ENCODE assay signal across 9 cellular contexts in the genomic region with DNA sequence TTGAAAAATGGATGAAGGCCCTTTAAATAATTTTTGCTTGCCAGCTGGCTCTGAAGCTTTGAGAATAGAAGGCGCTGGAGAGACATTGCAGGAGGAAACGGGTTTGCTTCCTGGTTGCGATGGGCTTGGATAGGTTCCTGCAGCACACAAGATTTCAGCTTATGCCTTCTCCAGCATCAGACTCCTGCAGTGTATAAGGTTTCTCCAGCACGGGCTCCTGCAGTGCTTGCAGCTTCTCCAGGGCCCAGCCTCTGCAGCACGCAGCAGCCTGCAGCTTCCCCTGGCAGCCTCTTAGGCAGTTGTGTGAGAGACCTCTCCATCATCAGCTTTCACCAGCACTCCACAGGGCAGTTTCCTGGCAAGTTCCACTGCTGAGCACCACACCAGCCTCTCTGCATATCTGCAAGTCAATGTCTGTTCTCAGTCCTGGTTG.
DNase-seq lines count a peak whose midpoint lies in the region; ATAC-seq and TF ChIP-seq lines count a peak whose summit lies in the region.
"Had no signal": no experiment of that assay in that cellular context is flagged by ENCODE, and none has a peak within 500 bp of the region (broad histone marks: within the 10 kb centered on the region; RNA-seq: fewer than 3 reads in every experiment).

No MANE protein-coding gene starts in this region.

- H2BK5ac ChIP-seq in H9 (ENCODE audit: insufficient read length, low read length), result no peak overlapping the region

- no peak overlapping the region for H3K14ac ChIP-seq in H9 (ENCODE audit: insufficient read depth, low read length)

- H3K36me3 Mint-ChIP-seq in H9 (ENCODE audit: insufficient read depth in 1 of 3, low read depth in 3 of 3) (no peaks in the 10 kb centered on the region; a peak in 2 of 7 replicates), glutamatergic neuron (ENCODE audit: unreplicated experiment) (no peaks in the 10 kb centered on the region)

- ATAC-seq in SK-N-SH treated with all-trans-retinoic acid at 6 μM for 48 hours (peak; percentile 70), HG02970 (IDR thresholded peaks at IDR 0.05; ENCODE audit: low FRiP score, unreplicated experiment) (no peak), GM21360 (IDR thresholded peaks at IDR 0.05; ENCODE audit: unreplicated experiment) (no peak)

- 0 out of 2 replicates have a peak, but pooled peaks cover 2% of the 10 kb centered on the region for H3K4me1 ChIP-seq in H9 (ENCODE audit: insufficient read depth, low read length)

- no peak overlapping the region for H2AFZ ChIP-seq in H9 (ENCODE audit: low read length)

- no peak overlapping the region for H3K23ac ChIP-seq in H9 (ENCODE audit: insufficient read length, low read depth, low read length)

- no peak overlapping the region for H4K8ac ChIP-seq in H9 (replicated peaks; ENCODE audit: insufficient read length, low read depth, low read length)

- H3K23me2 ChIP-seq in H9 (ENCODE audit: insufficient read length, low read depth, low read length, poor library complexity, severe bottlenecking), result no peaks in the 10 kb centered on the region

- no peaks in the 10 kb centered on the region for H3K9me3 ChIP-seq in H9 (ENCODE audit: control insufficient read depth, low read depth, low read length)

- H3K56ac ChIP-seq in H9 (ENCODE audit: insufficient read length, low read depth, low read length), result no peak overlapping the region

- H4K20me1 ChIP-seq in H9 (ENCODE audit: control insufficient read depth, insufficient read depth, insufficient read length), result no peaks in the 10 kb centered on the region

- no peak overlapping the region; a peak in 1 of 5 replicates for H3K4me3 Mint-ChIP-seq in H9
- H3K4me3 Mint-ChIP-seq in glutamatergic neuron (ENCODE audit: unreplicated experiment), result no peak overlapping the region

- H3K4me2 ChIP-seq in H9 (ENCODE audit: insufficient read depth, insufficient read length, low read length), result no peak overlapping the region

- H3K27ac Mint-ChIP-seq in H9 (no peak overlapping the region), glutamatergic neuron (ENCODE audit: unreplicated experiment) (no peak overlapping the region)

- H3K18ac ChIP-seq in H9 (ENCODE audit: insufficient read length, low read depth, low read length), result no peak overlapping the region

- no peak overlapping the region for H2BK120ac ChIP-seq in H9 (ENCODE audit: low read depth, low read length, poor library complexity, severe bottlenecking)

- no peak overlapping the region for H3T11ph ChIP-seq in H9 (ENCODE audit: low read length)

- intact Hi-C loops in posterior cingulate gyrus (cut with DNase I), result no loop called here

- WGBS in H9 (ENCODE audit: extremely low coverage, insufficient read length, low lambda C conversion rate), result no CpG with 5 or more reads among the region's 5 CpGs

- TF ChIP-seq CTCF in H9 (conservative IDR thresholded peaks at IDR 0.05) (no peak), glutamatergic neuron (IDR thresholded peaks at IDR 0.05; ENCODE audit: partially characterized antibody, unreplicated experiment) (no peak)

- in situ Hi-C loops in ACHN (cut with HindIII; ENCODE audit: low pct_ligation_motif_present, low pct_unique_long_range_greater_than_20kb, low sequenced_read_pairs), result no loop called here

- no peaks in the 10 kb centered on the region for H3K9me3 Mint-ChIP-seq in H9
- H3K9me3 Mint-ChIP-seq in glutamatergic neuron (ENCODE audit: unreplicated experiment), result no peaks in the 10 kb centered on the region

- DNase-seq in H9, result peak; percentile 77
- DNase-seq in glutamatergic neuron, result peak; percentile 22
- DNase-seq in posterior cingulate gyrus, result peak in 9 of 10 donors; percentile 22 to 94 (median 47)
- DNase-seq in ACHN, result no peak
- DNase-seq in NCI-H1436 (lab: John Stamatoyannopoulos, UW), result no peak
- DNase-seq: T1000 had no signal

- no peaks in the 10 kb centered on the region for H3K27me3 ChIP-seq in H9 (ENCODE audit: insufficient read depth, low read length)

- no peak overlapping the region for H4K5ac ChIP-seq in H9 (ENCODE audit: insufficient read length, low read depth, low read length)

- H3K27ac ChIP-seq in H9 (ENCODE audit: insufficient read length, low read depth, low read length), result no peak overlapping the region

- H2BK20ac ChIP-seq in H9 (ENCODE audit: low read depth, low read length, poor library complexity, severe bottlenecking), result no peak overlapping the region

- H3K9ac ChIP-seq in H9 (ENCODE audit: extremely low read depth, insufficient read length, low read length), result no peak overlapping the region

- H3K4me1 Mint-ChIP-seq in H9 (peaks cover 12 to 14% of the 10 kb centered on the region in 2 experiments), glutamatergic neuron (ENCODE audit: low read depth, unreplicated experiment) (peaks cover 5% of the 10 kb centered on the region)

- H3K27me3 Mint-ChIP-seq in H9 (ENCODE audit: low read depth) (no peaks in the 10 kb centered on the region; the same call in none of the 2 replicates), glutamatergic neuron (ENCODE audit: unreplicated experiment) (no peaks in the 10 kb centered on the region)

- no peak overlapping the region for H4K91ac ChIP-seq in H9 (ENCODE audit: insufficient read length, low read depth, low read length)

- no peaks in the 10 kb centered on the region for H3K79me1 ChIP-seq in H9 (ENCODE audit: insufficient read depth, low read depth, low read length, poor library complexity, severe bottlenecking)

- no peak overlapping the region for H3K4ac ChIP-seq in H9 (ENCODE audit: low read depth, low read length)

- H2AK5ac ChIP-seq in H9 (ENCODE audit: insufficient read length, low read length), result no peak overlapping the region

- H3K79me2 ChIP-seq in H9 (ENCODE audit: insufficient read depth, low read length), result no peaks in the 10 kb centered on the region

- no peak overlapping the region for H2BK15ac ChIP-seq in H9 (ENCODE audit: low read depth, low read length)

- no peak overlapping the region for H2BK12ac ChIP-seq in H9 (ENCODE audit: insufficient read length, low read depth, low read length)

TF ChIP-seq in SK-N-SH treated with all-trans-retinoic acid at 6 μM for 48 hours, 23 proteins besides CTCF, POLR2A, EP300 and RAD21:
- TF ChIP-seq CSDC2 (CRISPR knock-in tag; IDR thresholded peaks at IDR 0.05), result no peak
- no peak for TF ChIP-seq GLIS3 (CRISPR knock-in tag; IDR thresholded peaks at IDR 0.05)
- TF ChIP-seq, protein P1, sequence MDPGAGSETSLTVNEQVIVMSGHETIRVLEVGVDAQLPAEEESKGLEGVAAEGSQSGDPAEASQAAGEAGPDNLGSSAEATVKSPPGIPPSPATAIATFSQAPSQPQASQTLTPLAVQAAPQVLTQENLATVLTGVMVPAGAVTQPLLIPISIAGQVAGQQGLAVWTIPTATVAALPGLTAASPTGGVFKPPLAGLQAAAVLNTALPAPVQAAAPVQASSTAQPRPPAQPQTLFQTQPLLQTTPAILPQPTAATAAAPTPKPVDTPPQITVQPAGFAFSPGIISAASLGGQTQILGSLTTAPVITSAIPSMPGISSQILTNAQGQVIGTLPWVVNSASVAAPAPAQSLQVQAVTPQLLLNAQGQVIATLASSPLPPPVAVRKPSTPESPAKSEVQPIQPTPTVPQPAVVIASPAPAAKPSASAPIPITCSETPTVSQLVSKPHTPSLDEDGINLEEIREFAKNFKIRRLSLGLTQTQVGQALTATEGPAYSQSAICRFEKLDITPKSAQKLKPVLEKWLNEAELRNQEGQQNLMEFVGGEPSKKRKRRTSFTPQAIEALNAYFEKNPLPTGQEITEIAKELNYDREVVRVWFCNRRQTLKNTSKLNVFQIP (CRISPR knock-in tag; IDR thresholded peaks at IDR 0.05; ENCODE audit: borderline replicate concordance, low read depth), result no peak
- TF ChIP-seq ARNTL (CRISPR knock-in tag; IDR thresholded peaks at IDR 0.05; ENCODE audit: borderline replicate concordance, low read depth), result no peak
- TF ChIP-seq RARB (CRISPR knock-in tag; IDR thresholded peaks at IDR 0.05), result no peak
- no peak for TF ChIP-seq OSR1 (CRISPR knock-in tag; IDR thresholded peaks at IDR 0.05)
- no peak for TF ChIP-seq PPARA (CRISPR knock-in tag; IDR thresholded peaks at IDR 0.05; ENCODE audit: borderline replicate concordance)
- TF ChIP-seq, protein P2, sequence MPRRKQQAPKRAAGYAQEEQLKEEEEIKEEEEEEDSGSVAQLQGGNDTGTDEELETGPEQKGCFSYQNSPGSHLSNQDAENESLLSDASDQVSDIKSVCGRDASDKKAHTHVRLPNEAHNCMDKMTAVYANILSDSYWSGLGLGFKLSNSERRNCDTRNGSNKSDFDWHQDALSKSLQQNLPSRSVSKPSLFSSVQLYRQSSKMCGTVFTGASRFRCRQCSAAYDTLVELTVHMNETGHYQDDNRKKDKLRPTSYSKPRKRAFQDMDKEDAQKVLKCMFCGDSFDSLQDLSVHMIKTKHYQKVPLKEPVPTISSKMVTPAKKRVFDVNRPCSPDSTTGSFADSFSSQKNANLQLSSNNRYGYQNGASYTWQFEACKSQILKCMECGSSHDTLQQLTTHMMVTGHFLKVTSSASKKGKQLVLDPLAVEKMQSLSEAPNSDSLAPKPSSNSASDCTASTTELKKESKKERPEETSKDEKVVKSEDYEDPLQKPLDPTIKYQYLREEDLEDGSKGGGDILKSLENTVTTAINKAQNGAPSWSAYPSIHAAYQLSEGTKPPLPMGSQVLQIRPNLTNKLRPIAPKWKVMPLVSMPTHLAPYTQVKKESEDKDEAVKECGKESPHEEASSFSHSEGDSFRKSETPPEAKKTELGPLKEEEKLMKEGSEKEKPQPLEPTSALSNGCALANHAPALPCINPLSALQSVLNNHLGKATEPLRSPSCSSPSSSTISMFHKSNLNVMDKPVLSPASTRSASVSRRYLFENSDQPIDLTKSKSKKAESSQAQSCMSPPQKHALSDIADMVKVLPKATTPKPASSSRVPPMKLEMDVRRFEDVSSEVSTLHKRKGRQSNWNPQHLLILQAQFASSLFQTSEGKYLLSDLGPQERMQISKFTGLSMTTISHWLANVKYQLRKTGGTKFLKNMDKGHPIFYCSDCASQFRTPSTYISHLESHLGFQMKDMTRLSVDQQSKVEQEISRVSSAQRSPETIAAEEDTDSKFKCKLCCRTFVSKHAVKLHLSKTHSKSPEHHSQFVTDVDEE (CRISPR knock-in tag; IDR thresholded peaks at IDR 0.05), result no peak
- TF ChIP-seq, protein P3, sequence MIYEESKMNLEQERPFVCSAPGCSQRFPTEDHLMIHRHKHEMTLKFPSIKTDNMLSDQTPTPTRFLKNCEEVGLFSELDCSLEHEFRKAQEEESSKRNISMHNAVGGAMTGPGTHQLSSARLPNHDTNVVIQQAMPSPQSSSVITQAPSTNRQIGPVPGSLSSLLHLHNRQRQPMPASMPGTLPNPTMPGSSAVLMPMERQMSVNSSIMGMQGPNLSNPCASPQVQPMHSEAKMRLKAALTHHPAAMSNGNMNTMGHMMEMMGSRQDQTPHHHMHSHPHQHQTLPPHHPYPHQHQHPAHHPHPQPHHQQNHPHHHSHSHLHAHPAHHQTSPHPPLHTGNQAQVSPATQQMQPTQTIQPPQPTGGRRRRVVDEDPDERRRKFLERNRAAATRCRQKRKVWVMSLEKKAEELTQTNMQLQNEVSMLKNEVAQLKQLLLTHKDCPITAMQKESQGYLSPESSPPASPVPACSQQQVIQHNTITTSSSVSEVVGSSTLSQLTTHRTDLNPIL (CRISPR knock-in tag; IDR thresholded peaks at IDR 0.05; ENCODE audit: low read depth), result no peak
- no peak for TF ChIP-seq ZNF8 (CRISPR knock-in tag; IDR thresholded peaks at IDR 0.05)

Comparison
In these comparisons a context has a peak if more than half of its experiments do, and no peak if none do; other contexts are left out.
1. DNase-seq: peak in H9 (single experiment), glutamatergic neuron (single experiment) and posterior cingulate gyrus (9 of 10); none in ACHN (single experiment) and NCI-H1436 (single experiment).